17 cellular contexts compared by ENCODE assay signal in the genomic region with DNA sequence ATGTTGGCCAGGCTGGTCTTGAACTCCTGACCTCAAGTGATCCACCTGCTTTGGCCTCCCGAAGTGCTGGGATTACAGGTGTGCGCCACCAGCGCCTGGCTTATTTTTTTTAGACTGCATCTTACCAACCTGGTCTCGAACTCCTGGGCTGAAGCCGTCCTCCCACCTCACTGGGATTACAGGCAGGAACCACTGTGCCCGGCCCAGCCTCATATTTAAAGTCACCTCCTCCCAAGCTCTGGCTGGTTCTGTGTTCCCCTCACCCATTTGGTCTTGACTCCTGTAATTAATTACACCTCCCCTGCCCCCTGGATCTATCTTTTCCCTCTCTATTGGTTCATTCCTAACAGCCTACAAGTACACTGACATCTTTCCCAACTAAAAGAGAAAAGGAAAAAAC. TPM values are rescaled to one million over a fixed set of nuclear protein-coding genes. Genes with fewer than 3 reads are reported as not detected.
DNase-seq lines count a peak whose midpoint lies in the region; ATAC-seq and TF ChIP-seq lines count a peak whose summit lies in the region.
"Had no signal": no experiment of that assay in that cellular context is flagged by ENCODE, and none has a peak within 500 bp of the region (broad histone marks: within the 10 kb centered on the region; RNA-seq: fewer than 3 reads in every experiment).

No MANE protein-coding gene starts in this region.

- H3K4me3 Mint-ChIP-seq in WTC11, result peak overlapping the region; percentile 3; the same call in 1 of the 2 replicates
- H3K4me3 Mint-ChIP-seq in mesothelial cell of epicardium, result peak overlapping the region; percentile 41

- H3K4me1 Mint-ChIP-seq in WTC11 (peaks cover 6% of the 10 kb centered on the region), mesothelial cell of epicardium (peaks cover 8% of the 10 kb centered on the region)

- H3K27ac Mint-ChIP-seq in WTC11, result peak overlapping the region; percentile 25
- H3K27ac Mint-ChIP-seq in mesothelial cell of epicardium, result peak overlapping the region; percentile 74

- H3K4me1 ChIP-seq in cardiac muscle cell (ENCODE audit: low read depth), result peaks cover 9% of the 10 kb centered on the region

- no peaks in the 10 kb centered on the region for H3K9me3 ChIP-seq in cardiac muscle cell (ENCODE audit: low read depth)
- H3K9me3 ChIP-seq: BLaER1, esophagus muscularis mucosa, ovary, suprapubic skin had no signal

- CTCF ChIA-PET in WTC11 (lab: Charles Lee), result interaction anchor here (0.7 to 1.1 kb wide), 3 partner anchors 48 to 71 kb away, joined by 3 to 5 read pairs (median 3); no protein-coding TSS in a partner anchor

- intact Hi-C loops in left cardiac atrium (cut with DNase I), result no loop called here

- TF ChIP-seq CTCF in cardiac muscle cell (IDR thresholded peaks at IDR 0.05; ENCODE audit: low read depth, low read length) (no peak), WTC11 (IDR thresholded peaks at IDR 0.05) (no peak), mesothelial cell of epicardium (IDR thresholded peaks at IDR 0.05; ENCODE audit: unreplicated experiment) (no peak)

- H3K27me3 Mint-ChIP-seq in WTC11 (ENCODE audit: low read depth), result no peaks in the 10 kb centered on the region
- no peaks in the 10 kb centered on the region for H3K27me3 Mint-ChIP-seq in mesothelial cell of epicardium (ENCODE audit: low read depth)

- H3K27ac ChIP-seq in cardiac muscle cell, result peak overlapping the region; percentile 30
- H3K27ac ChIP-seq: BLaER1, esophagus muscularis mucosa, ovary, suprapubic skin had no signal

- no peaks in the 10 kb centered on the region for H3K27me3 ChIP-seq in cardiac muscle cell
- H3K27me3 ChIP-seq: BLaER1, esophagus muscularis mucosa, ovary, suprapubic skin had no signal

- H3K4me3 ChIP-seq in cardiac muscle cell, result no peak overlapping the region
- H3K4me3 ChIP-seq: BLaER1, esophagus muscularis mucosa, ovary, suprapubic skin had no signal

- H3K36me3 ChIP-seq in cardiac muscle cell, result peaks cover 21% of the 10 kb centered on the region
- H3K36me3 ChIP-seq: ovary had no signal

- DNase-seq in cardiac muscle cell (ENCODE audit: low read depth in 1 of 2, low spot score in 1 of 2), result no peak
- no peak for DNase-seq in left cardiac atrium
- no peak for DNase-seq in WTC11 (ENCODE audit: low spot score)
- no peak for DNase-seq in mesothelial cell of epicardium (ENCODE audit: low spot score in 2 of 2, unreplicated experiment in 2 of 2)
- DNase-seq: activated CD8-positive, alpha-beta memory T cell treated with anti-CD3 and anti-CD28 coated beads for 24 hours; NCI-H2029; NCI-H446 treated with DMSO at 0.1 percent for 48 hours; ovary had no signal

- ATAC-seq in left cardiac atrium (no peak), WTC11 (no peak), GM18517 (IDR thresholded peaks at IDR 0.05; ENCODE audit: unreplicated experiment) (no peak), GM21825 (IDR thresholded peaks at IDR 0.05; ENCODE audit: unreplicated experiment) (no peak), GM21381 (IDR thresholded peaks at IDR 0.05; ENCODE audit: unreplicated experiment) (no peak)
- ATAC-seq: SK-N-SH treated with all-trans-retinoic acid at 6 μM for 48 hours had no signal

- H3K9me3 Mint-ChIP-seq in WTC11 (no peaks in the 10 kb centered on the region), mesothelial cell of epicardium (no peaks in the 10 kb centered on the region)

- POLR2A ChIA-PET in WTC11 (lab: Charles Lee), result no interaction called here

- H3K36me3 Mint-ChIP-seq in WTC11 (peaks cover 14% of the 10 kb centered on the region), mesothelial cell of epicardium (peaks cover 8% of the 10 kb centered on the region)

TF ChIP-seq in WTC11, 78 proteins besides CTCF, POLR2A, EP300 and RAD21 (continues in another document):
- TF ChIP-seq, protein P1, sequence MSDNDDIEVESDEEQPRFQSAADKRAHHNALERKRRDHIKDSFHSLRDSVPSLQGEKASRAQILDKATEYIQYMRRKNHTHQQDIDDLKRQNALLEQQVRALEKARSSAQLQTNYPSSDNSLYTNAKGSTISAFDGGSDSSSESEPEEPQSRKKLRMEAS (CRISPR knock-in tag; IDR thresholded peaks at IDR 0.05), result no peak
- TF ChIP-seq, protein P2, sequence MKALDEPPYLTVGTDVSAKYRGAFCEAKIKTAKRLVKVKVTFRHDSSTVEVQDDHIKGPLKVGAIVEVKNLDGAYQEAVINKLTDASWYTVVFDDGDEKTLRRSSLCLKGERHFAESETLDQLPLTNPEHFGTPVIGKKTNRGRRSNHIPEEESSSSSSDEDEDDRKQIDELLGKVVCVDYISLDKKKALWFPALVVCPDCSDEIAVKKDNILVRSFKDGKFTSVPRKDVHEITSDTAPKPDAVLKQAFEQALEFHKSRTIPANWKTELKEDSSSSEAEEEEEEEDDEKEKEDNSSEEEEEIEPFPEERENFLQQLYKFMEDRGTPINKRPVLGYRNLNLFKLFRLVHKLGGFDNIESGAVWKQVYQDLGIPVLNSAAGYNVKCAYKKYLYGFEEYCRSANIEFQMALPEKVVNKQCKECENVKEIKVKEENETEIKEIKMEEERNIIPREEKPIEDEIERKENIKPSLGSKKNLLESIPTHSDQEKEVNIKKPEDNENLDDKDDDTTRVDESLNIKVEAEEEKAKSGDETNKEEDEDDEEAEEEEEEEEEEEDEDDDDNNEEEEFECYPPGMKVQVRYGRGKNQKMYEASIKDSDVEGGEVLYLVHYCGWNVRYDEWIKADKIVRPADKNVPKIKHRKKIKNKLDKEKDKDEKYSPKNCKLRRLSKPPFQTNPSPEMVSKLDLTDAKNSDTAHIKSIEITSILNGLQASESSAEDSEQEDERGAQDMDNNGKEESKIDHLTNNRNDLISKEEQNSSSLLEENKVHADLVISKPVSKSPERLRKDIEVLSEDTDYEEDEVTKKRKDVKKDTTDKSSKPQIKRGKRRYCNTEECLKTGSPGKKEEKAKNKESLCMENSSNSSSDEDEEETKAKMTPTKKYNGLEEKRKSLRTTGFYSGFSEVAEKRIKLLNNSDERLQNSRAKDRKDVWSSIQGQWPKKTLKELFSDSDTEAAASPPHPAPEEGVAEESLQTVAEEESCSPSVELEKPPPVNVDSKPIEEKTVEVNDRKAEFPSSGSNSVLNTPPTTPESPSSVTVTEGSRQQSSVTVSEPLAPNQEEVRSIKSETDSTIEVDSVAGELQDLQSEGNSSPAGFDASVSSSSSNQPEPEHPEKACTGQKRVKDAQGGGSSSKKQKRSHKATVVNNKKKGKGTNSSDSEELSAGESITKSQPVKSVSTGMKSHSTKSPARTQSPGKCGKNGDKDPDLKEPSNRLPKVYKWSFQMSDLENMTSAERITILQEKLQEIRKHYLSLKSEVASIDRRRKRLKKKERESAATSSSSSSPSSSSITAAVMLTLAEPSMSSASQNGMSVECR (CRISPR knock-in tag; IDR thresholded peaks at IDR 0.05; ENCODE audit: borderline replicate concordance), result no peak
- TF ChIP-seq NFATC4 (CRISPR knock-in tag; IDR thresholded peaks at IDR 0.05) (no peak), FOXJ3 (CRISPR knock-in tag; IDR thresholded peaks at IDR 0.05; ENCODE audit: borderline replicate concordance) (no peak), MXD4 (CRISPR knock-in tag; IDR thresholded peaks at IDR 0.05; ENCODE audit: borderline replicate concordance) (no peak), ZBTB21 (CRISPR knock-in tag; IDR thresholded peaks at IDR 0.05; ENCODE audit: borderline replicate concordance) (no peak), SP1 (CRISPR knock-in tag; conservative IDR thresholded peaks at IDR 0.05) (no peak), ZNF416 (CRISPR knock-in tag; IDR thresholded peaks at IDR 0.05) (no peak), ZNF121 (CRISPR knock-in tag; IDR thresholded peaks at IDR 0.05) (no peak), ZNF423 (CRISPR knock-in tag; IDR thresholded peaks at IDR 0.05) (no peak)
- TF ChIP-seq, protein P3, sequence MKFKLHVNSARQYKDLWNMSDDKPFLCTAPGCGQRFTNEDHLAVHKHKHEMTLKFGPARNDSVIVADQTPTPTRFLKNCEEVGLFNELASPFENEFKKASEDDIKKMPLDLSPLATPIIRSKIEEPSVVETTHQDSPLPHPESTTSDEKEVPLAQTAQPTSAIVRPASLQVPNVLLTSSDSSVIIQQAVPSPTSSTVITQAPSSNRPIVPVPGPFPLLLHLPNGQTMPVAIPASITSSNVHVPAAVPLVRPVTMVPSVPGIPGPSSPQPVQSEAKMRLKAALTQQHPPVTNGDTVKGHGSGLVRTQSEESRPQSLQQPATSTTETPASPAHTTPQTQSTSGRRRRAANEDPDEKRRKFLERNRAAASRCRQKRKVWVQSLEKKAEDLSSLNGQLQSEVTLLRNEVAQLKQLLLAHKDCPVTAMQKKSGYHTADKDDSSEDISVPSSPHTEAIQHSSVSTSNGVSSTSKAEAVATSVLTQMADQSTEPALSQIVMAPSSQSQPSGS (CRISPR knock-in tag; IDR thresholded peaks at IDR 0.05; ENCODE audit: borderline replicate concordance, low read depth), result no peak
- TF ChIP-seq, protein P4, sequence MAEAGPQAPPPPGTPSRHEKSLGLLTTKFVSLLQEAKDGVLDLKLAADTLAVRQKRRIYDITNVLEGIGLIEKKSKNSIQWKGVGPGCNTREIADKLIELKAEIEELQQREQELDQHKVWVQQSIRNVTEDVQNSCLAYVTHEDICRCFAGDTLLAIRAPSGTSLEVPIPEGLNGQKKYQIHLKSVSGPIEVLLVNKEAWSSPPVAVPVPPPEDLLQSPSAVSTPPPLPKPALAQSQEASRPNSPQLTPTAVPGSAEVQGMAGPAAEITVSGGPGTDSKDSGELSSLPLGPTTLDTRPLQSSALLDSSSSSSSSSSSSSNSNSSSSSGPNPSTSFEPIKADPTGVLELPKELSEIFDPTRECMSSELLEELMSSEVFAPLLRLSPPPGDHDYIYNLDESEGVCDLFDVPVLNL (CRISPR knock-in tag; IDR thresholded peaks at IDR 0.05; ENCODE audit: borderline replicate concordance, low read depth), result no peak

RNA-seq across cellular contexts. Expression of a gene that starts 1.7 kb away (rescaled TPM):
- total RNA-seq in cardiac muscle cell (52.0 and 52.3 TPM in 2 replicates), left cardiac atrium (10 to 100 TPM; 19.8 to 26.6 TPM), WTC11 (2021) (62.8 to 73.0 TPM (median 66.2 TPM) in 3 replicates), mesothelial cell of epicardium (68.1 to 76.9 TPM (median 73.7 TPM) in 3 replicates)
- 69.3 and 79.0 TPM in 2 replicates for polyA plus RNA-seq in cardiac muscle cell

RNA-seq across cellular contexts. Expression of a gene that starts 41.5 kb away (rescaled TPM):
- 48.6 and 62.8 TPM in 2 replicates for total RNA-seq in cardiac muscle cell
- polyA plus RNA-seq in cardiac muscle cell, result 108 and 184 TPM in 2 replicates
- 10 to 100 TPM; 56.0 to 82.0 TPM for total RNA-seq in left cardiac atrium
- total RNA-seq in WTC11 (2021), result 164 to 200 TPM (median 170 TPM) in 3 replicates
- 61.4 to 62.1 TPM (median 61.7 TPM) in 3 replicates for total RNA-seq in mesothelial cell of epicardium

RNA-seq across cellular contexts. Expression of a gene that starts 54.3 kb away (rescaled TPM):
- total RNA-seq in cardiac muscle cell (not detected in 2 replicates), left cardiac atrium (not detected), WTC11 (2021) (0.57 to 1.1 TPM (median 0.82 TPM) in 3 replicates), mesothelial cell of epicardium (0.09 to 0.20 TPM in 2 of 3 replicates, not detected in the other)
- 0.39 and 0.40 TPM in 2 replicates for polyA plus RNA-seq in cardiac muscle cell
- total RNA-seq: bronchial epithelial cell, esophagus muscularis mucosa, RPMI7951 had no signal
